In the genomic region with DNA sequence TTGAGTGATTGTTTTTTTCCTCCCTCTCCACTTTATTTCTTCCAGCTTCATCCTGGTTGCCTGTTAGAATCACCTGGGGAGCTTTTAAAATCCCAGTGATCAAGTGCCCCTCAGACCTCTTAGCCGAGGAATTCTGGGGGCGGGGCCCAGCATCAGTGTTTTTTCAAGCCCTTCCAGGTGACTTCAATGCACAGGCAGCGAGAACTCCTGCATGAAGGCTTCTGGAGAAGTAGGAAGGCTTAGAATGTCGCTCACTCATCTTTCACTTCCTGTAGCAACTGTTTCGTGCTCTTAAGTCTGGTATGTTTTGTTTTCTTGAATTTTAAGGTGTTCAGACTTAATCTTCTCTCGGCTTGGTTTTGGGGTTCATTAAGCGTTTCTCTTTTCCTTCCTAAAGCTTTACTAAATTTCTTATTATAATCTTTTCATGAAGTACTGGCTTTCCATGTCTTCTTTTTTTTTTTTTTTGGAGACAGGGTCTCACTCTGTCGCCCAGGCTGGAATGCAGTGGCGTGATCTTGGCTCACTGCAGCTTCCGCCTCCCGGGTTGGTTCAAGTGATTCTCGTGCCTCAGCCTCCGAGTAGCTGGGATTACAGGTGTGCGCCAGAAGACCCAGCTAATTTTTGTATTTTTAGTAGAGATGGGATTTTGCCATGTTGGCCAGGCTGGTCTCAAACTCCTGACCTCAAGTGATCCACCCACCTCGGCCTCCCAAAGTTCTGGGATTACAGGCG, we compare ENCODE assay signal across 1 cellular context.
TF ChIP-seq lines count a peak whose summit lies in the region.

No MANE protein-coding gene starts in this region.

TF ChIP-seq in SK-N-SH, 30 proteins besides CTCF, POLR2A, EP300 and RAD21 (continued from another document):
- TF ChIP-seq, protein P1, sequence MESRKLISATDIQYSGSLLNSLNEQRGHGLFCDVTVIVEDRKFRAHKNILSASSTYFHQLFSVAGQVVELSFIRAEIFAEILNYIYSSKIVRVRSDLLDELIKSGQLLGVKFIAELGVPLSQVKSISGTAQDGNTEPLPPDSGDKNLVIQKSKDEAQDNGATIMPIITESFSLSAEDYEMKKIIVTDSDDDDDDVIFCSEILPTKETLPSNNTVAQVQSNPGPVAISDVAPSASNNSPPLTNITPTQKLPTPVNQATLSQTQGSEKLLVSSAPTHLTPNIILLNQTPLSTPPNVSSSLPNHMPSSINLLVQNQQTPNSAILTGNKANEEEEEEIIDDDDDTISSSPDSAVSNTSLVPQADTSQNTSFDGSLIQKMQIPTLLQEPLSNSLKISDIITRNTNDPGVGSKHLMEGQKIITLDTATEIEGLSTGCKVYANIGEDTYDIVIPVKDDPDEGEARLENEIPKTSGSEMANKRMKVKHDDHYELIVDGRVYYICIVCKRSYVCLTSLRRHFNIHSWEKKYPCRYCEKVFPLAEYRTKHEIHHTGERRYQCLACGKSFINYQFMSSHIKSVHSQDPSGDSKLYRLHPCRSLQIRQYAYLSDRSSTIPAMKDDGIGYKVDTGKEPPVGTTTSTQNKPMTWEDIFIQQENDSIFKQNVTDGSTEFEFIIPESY (IDR thresholded peaks at IDR 0.05; ENCODE audit: borderline replicate concordance, low read depth): no peak
- TF ChIP-seq TAF1 (IDR thresholded peaks at IDR 0.05; ENCODE audit: borderline replicate concordance, low read depth, low read length): no peak
- TF ChIP-seq, protein P2, sequence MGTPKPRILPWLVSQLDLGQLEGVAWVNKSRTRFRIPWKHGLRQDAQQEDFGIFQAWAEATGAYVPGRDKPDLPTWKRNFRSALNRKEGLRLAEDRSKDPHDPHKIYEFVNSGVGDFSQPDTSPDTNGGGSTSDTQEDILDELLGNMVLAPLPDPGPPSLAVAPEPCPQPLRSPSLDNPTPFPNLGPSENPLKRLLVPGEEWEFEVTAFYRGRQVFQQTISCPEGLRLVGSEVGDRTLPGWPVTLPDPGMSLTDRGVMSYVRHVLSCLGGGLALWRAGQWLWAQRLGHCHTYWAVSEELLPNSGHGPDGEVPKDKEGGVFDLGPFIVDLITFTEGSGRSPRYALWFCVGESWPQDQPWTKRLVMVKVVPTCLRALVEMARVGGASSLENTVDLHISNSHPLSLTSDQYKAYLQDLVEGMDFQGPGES (IDR thresholded peaks at IDR 0.05; ENCODE audit: low read depth, low read length): no peak
- no peak for TF ChIP-seq ELF1 (IDR thresholded peaks at IDR 0.05)
- TF ChIP-seq, protein P3, sequence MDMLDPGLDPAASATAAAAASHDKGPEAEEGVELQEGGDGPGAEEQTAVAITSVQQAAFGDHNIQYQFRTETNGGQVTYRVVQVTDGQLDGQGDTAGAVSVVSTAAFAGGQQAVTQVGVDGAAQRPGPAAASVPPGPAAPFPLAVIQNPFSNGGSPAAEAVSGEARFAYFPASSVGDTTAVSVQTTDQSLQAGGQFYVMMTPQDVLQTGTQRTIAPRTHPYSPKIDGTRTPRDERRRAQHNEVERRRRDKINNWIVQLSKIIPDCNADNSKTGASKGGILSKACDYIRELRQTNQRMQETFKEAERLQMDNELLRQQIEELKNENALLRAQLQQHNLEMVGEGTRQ (IDR thresholded peaks at IDR 0.05; ENCODE audit: borderline replicate concordance, low read depth, low read length): no peak
- no peak for TF ChIP-seq RFX5 (IDR thresholded peaks at IDR 0.05; ENCODE audit: low read length)
- no peak for TF ChIP-seq FOXJ3 (CRISPR knock-in tag; IDR thresholded peaks at IDR 0.05)
